ENCODE assay signal across 8 cellular contexts in the genomic region with DNA sequence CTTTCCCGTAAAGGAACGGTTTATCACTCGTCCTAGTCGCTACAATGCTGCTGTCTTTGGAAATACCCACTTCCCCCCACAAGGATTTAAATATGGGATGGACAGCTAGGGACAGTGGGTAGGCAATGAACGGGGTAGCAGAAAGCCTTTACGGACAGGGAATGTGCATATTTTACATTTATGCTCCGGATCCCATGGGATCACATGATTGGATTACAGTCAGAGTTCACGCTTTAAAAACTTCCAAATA. TPM values are rescaled to one million over a fixed set of nuclear protein-coding genes. Genes with fewer than 3 reads are reported as not detected.
DNase-seq lines count a peak whose midpoint lies in the region; ATAC-seq lines count a peak whose summit lies in the region.

No MANE protein-coding gene starts in this region.

- H3K27me3 Mint-ChIP-seq in activated T-helper 17 cell treated with anti-CD3 and anti-CD28 coated beads, Interleukin-2, amount 50 U/mL, for 72 hours = no peaks in the 10 kb centered on the region

- H3K4me1 ChIP-seq in subcutaneous abdominal adipose tissue (ENCODE audit: control insufficient read depth in 5 of 5, insufficient read depth in 5 of 5, low read length in 5 of 5) = peaks cover 11 to 32% (median 23%) of the 10 kb centered on the region in 5 donors

- H3K9ac ChIP-seq in subcutaneous abdominal adipose tissue (ENCODE audit: low read length in 5 of 5) = peak overlapping the region in 4 of 5 donors; percentile 66 to 89 (median 76)

- peak overlapping the region; percentile 84 for H3K4me3 Mint-ChIP-seq in activated T-helper 17 cell treated with anti-CD3 and anti-CD28 coated beads, Interleukin-2, amount 50 U/mL, for 72 hours

- H3K36me3 ChIP-seq in subcutaneous abdominal adipose tissue (ENCODE audit: control insufficient read depth in 5 of 5, insufficient read depth in 5 of 5, low read length in 5 of 5) = peaks cover 0 to 18% (median 8%) of the 10 kb centered on the region in 5 donors

- peak overlapping the region; percentile 69 for H3K27ac ChIP-seq in subcutaneous abdominal adipose tissue (ENCODE audit: low read depth, low read length)

- peak overlapping the region; percentile 69 for H3K4me3 ChIP-seq in iPS-18c (ENCODE audit: insufficient read depth, low read depth, low read length)
- peak overlapping the region; percentile 75 to 96 (median 85) for H3K4me3 ChIP-seq in subcutaneous abdominal adipose tissue (ENCODE audit: low read depth in 1 of 5, low read length in 5 of 5)

- peaks cover 79% of the 10 kb centered on the region for H3K36me3 Mint-ChIP-seq in activated T-helper 17 cell treated with anti-CD3 and anti-CD28 coated beads, Interleukin-2, amount 50 U/mL, for 72 hours (ENCODE audit: low read depth)

- H3K4me1 Mint-ChIP-seq in activated T-helper 17 cell treated with anti-CD3 and anti-CD28 coated beads, Interleukin-2, amount 50 U/mL, for 72 hours = peaks cover 23% of the 10 kb centered on the region

- H3K9me3 ChIP-seq in iPS-18c (ENCODE audit: control insufficient read depth, insufficient read depth, low read length) = no peaks in the 10 kb centered on the region
- H3K9me3 ChIP-seq in subcutaneous abdominal adipose tissue (ENCODE audit: control insufficient read depth in 5 of 5, low read length in 5 of 5) = peaks cover 0 to 3% (median 0%) of the 10 kb centered on the region in 5 donors

- no peaks in the 10 kb centered on the region for H3K27me3 ChIP-seq in subcutaneous abdominal adipose tissue (ENCODE audit: control insufficient read depth in 5 of 5, insufficient read depth in 4 of 5, low read length in 5 of 5)

- no peak for ATAC-seq in activated T-helper 17 cell treated with anti-CD3 and anti-CD28 coated beads, Interleukin-2, amount 50 U/mL, for 72 hours (replicated peaks)

- DNase-seq in NCI-H2171 (lab: John Stamatoyannopoulos, UW) (peak; percentile 24), NCI-H2171 treated with DMSO at 0.1 percent for 48 hours (lab: John Stamatoyannopoulos, UW) (no peak), islet precursor cell (no peak), HK-2 (ENCODE audit: unreplicated experiment) (no peak), NCI-H2107 (lab: John Stamatoyannopoulos, UW) (no peak)

- peak overlapping the region; percentile 93 for H3K27ac Mint-ChIP-seq in activated T-helper 17 cell treated with anti-CD3 and anti-CD28 coated beads, Interleukin-2, amount 50 U/mL, for 72 hours

- H3K9me3 Mint-ChIP-seq in activated T-helper 17 cell treated with anti-CD3 and anti-CD28 coated beads, Interleukin-2, amount 50 U/mL, for 72 hours = no peaks in the 10 kb centered on the region

RNA-seq across cellular contexts. Expression of a gene that starts 1.2 kb away (rescaled TPM):
- total RNA-seq in activated T-helper 17 cell treated with anti-CD3 and anti-CD28 coated beads, Interleukin-2, amount 50 U/mL, for 72 hours = 10 to 100 TPM; 29.4 to 75.5 TPM
